ENCODE assay signal across 10 cellular contexts in the genomic region with DNA sequence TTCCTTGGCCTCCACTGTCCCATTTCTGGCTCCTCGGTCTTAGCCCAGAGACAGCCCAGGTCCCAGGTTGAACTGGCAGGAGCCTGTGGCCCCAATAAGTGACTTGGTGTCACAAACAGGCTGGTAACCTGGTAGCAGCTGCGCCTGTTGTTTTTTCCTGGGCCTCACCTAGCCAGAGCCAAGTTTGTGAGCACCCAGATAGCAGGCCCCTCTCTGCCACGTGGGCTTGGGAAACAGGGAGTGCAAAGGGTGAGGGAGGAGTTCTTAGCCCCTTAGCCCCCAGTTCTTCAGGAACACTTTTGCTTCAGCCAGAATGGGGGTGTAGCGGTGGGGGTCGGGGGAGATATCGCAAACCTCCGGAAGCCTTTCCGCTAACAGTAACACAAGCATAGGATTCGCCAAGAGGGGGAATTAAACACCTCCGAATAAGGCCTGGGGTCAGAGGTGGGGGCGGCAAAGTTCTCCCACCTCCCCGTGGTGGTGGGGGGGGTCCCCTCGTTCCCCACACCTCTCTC. TPM values are rescaled to one million over a fixed set of nuclear protein-coding genes. Genes with fewer than 3 reads are reported as not detected.
DNase-seq lines count a peak whose midpoint lies in the region; ATAC-seq, FAIRE-seq and TF ChIP-seq lines count a peak whose summit lies in the region.
"Had no signal": no experiment of that assay in that cellular context is flagged by ENCODE, and none has a peak within 500 bp of the region (broad histone marks: within the 10 kb centered on the region; RNA-seq: fewer than 3 reads in every experiment).

No MANE protein-coding gene starts in this region.

- no peak for FAIRE-seq in HTR-8/SVneo (lab: Jason Lieb, UNC)

- H3K36me3 ChIP-seq in BLaER1: no peaks in the 10 kb centered on the region
- H3K36me3 ChIP-seq in osteoblast (ENCODE audit: insufficient read depth, low read length): no peaks in the 10 kb centered on the region

- no peak overlapping the region for H2AFZ ChIP-seq in osteoblast (ENCODE audit: low read length)

- H3K27ac ChIP-seq in BLaER1 (no peak overlapping the region), foreskin keratinocyte (peak overlapping the region; percentile 86), osteoblast (ENCODE audit: low read depth, low read length) (peak overlapping the region; percentile 87)

- CTCF ChIA-PET in HEK293T (lab: Yijun Ruan, JAX): no interaction called here

- H3K4me1 ChIP-seq in BLaER1 (peaks cover 26% of the 10 kb centered on the region), foreskin keratinocyte (peaks cover 22% of the 10 kb centered on the region), osteoblast (ENCODE audit: insufficient read depth, low read length) (peaks cover 32% of the 10 kb centered on the region)

- H3K79me2 ChIP-seq in osteoblast (ENCODE audit: insufficient read depth, low read length): no peaks in the 10 kb centered on the region

- H4K20me1 ChIP-seq in BLaER1 (peaks cover 13% of the 10 kb centered on the region; the same call in 1 of the 2 replicates), osteoblast (ENCODE audit: insufficient read depth, low read length) (no peaks in the 10 kb centered on the region)

- no peak overlapping the region for H3K4me3 ChIP-seq in BLaER1
- H3K4me3 ChIP-seq in osteoblast (ENCODE audit: insufficient read depth, low read length): peak overlapping the region; percentile 80

- peak overlapping the region; percentile 61 for H3K4me2 ChIP-seq in BLaER1
- H3K4me2 ChIP-seq in osteoblast (ENCODE audit: insufficient read depth, low read length): peak overlapping the region; percentile 96

- H3K27me3 ChIP-seq in BLaER1 (peaks cover 46% of the 10 kb centered on the region), foreskin keratinocyte (no peaks in the 10 kb centered on the region), osteoblast (ENCODE audit: insufficient read depth, low read length) (no peaks in the 10 kb centered on the region)

- TF ChIP-seq CTCF in foreskin keratinocyte (conservative IDR thresholded peaks at IDR 0.05): no peak
- TF ChIP-seq CTCF in osteoblast (IDR thresholded peaks at IDR 0.05; ENCODE audit: extremely low read depth, low read depth, low read length): no peak

- no peak overlapping the region for H3K9ac ChIP-seq in BLaER1

- DNase-seq in RKO (ENCODE audit: low spot score): peak; percentile 49
- DNase-seq in foreskin keratinocyte: peak; percentile 20 to 44
- DNase-seq in osteoblast (ENCODE audit: insufficient read length, low spot score, missing footprints): peak; percentile 54
- no peak for DNase-seq in HEK293T (ENCODE audit: extremely low spot score)
- DNase-seq in HTR-8/SVneo (ENCODE audit: insufficient read length, low spot score): no peak
- no peak for DNase-seq in foreskin melanocyte
- DNase-seq: Kasumi-1 had no signal

- POLR2A ChIA-PET in HEK293T (lab: Yijun Ruan, JAX): interaction anchor here (0.6 kb wide), 1 partner anchor 22 kb away, joined by 5 read pairs; no protein-coding TSS in a partner anchor

- H3K9me3 ChIP-seq in BLaER1: no peaks in the 10 kb centered on the region
- no peaks in the 10 kb centered on the region for H3K9me3 ChIP-seq in osteoblast (ENCODE audit: low read depth, low read length)

- ATAC-seq in foreskin keratinocyte (no peak), GM19463 (IDR thresholded peaks at IDR 0.05; ENCODE audit: unreplicated experiment) (no peak)

TF ChIP-seq in HEK293T, 16 proteins besides CTCF, POLR2A, EP300 and RAD21:
- no peak for TF ChIP-seq NFRKB (IDR thresholded peaks at IDR 0.05)
- no peak for TF ChIP-seq FOXK2 (IDR thresholded peaks at IDR 0.05)
- no peak for TF ChIP-seq SP1 (IDR thresholded peaks at IDR 0.05)
- TF ChIP-seq FOXM1 (IDR thresholded peaks at IDR 0.05; ENCODE audit: borderline replicate concordance): no peak
- no peak for TF ChIP-seq FOXA1 (IDR thresholded peaks at IDR 0.05)
- TF ChIP-seq, protein P1, sequence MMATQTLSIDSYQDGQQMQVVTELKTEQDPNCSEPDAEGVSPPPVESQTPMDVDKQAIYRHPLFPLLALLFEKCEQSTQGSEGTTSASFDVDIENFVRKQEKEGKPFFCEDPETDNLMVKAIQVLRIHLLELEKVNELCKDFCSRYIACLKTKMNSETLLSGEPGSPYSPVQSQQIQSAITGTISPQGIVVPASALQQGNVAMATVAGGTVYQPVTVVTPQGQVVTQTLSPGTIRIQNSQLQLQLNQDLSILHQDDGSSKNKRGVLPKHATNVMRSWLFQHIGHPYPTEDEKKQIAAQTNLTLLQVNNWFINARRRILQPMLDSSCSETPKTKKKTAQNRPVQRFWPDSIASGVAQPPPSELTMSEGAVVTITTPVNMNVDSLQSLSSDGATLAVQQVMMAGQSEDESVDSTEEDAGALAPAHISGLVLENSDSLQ (IDR thresholded peaks at IDR 0.05): no peak
- TF ChIP-seq SUZ12 (IDR thresholded peaks at IDR 0.05): no peak
- no peak for TF ChIP-seq BHLHE40 (IDR thresholded peaks at IDR 0.05; ENCODE audit: borderline replicate concordance)
- TF ChIP-seq ZNF384 (IDR thresholded peaks at IDR 0.05): no peak
- no peak for TF ChIP-seq LEF1 (IDR thresholded peaks at IDR 0.05; ENCODE audit: borderline replicate concordance)
- no peak for TF ChIP-seq L3MBTL2 (conservative IDR thresholded peaks at IDR 0.05)
- TF ChIP-seq ELF4 (IDR thresholded peaks at IDR 0.05): no peak
- TF ChIP-seq CTBP1 (IDR thresholded peaks at IDR 0.05; ENCODE audit: borderline replicate concordance): no peak
- TF ChIP-seq HDGF (IDR thresholded peaks at IDR 0.05; ENCODE audit: borderline replicate concordance): no peak
- TF ChIP-seq TARDBP (IDR thresholded peaks at IDR 0.05): no peak
- TF ChIP-seq ARNT (IDR thresholded peaks at IDR 0.05): no peak

RNA-seq across cellular contexts. Expression of a gene that starts 0.8 kb away (rescaled TPM):
- total RNA-seq in foreskin keratinocyte (21.3 and 22.1 TPM in 2 replicates), osteoblast (2.9 TPM in 2 replicates)
- 20.2 and 28.7 TPM in 2 replicates for polyA plus RNA-seq in foreskin keratinocyte

RNA-seq across cellular contexts. Expression of a gene that starts 31.5 kb away (rescaled TPM):
- 0.10 TPM in 1 of 2 replicates, not detected in the other for total RNA-seq in foreskin keratinocyte
- 0.04 and 0.16 TPM in 2 replicates for polyA plus RNA-seq in foreskin keratinocyte
- total RNA-seq in osteoblast: not detected in 2 replicates
- total RNA-seq: activated naive CD8-positive, alpha-beta T cell treated with anti-CD3 and anti-CD28 coated beads, Interleukin-2, amount 10 ng/mL, durations not matched to agents 7 days and 5 days had no signal

RNA-seq across cellular contexts. Expression of a gene that starts 53.1 kb away (rescaled TPM):
- total RNA-seq in foreskin keratinocyte (0.35 and 0.44 TPM in 2 replicates), osteoblast (0.72 TPM in 1 of 2 replicates, not detected in the other)
- polyA plus RNA-seq in foreskin keratinocyte: 0.12 and 0.33 TPM in 2 replicates

Comparison
In these comparisons a context has a peak if more than half of its experiments do, and no peak if none do; other contexts are left out.
1. DNase-seq: peak in RKO (single experiment), foreskin keratinocyte (2 of 2) and osteoblast (single experiment); none in HEK293T (single experiment), HTR-8/SVneo (single experiment) and foreskin melanocyte (single experiment).